Comparison of ENCODE assay signal across 15 cellular contexts in the genomic region with DNA sequence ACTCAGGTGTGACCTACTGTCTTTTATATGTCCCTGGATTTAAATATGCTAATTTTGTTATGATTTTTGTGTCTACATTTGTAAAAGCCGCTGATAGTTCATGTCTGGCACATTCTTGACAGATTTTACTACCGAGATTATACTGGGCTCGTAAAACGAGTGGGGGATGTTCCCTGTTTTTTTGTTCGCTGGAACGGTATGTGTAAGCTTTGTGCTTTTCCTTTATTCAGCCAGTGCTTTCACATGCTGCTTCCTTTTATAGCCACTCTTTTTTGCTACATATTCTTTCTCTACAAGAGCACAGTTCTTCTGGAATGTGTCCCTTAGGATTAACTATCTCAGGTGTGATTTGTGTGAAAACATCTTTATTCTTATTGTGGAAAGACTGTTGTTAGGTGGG.
"Had no signal": no experiment of that assay in that cellular context is flagged by ENCODE, and none has a peak within 500 bp of the region (broad histone marks: within the 10 kb centered on the region; RNA-seq: fewer than 3 reads in every experiment).

No MANE protein-coding gene starts in this region.

- H3K4me3 ChIP-seq: lung, neural progenitor cell, ovary, tibial nerve had no signal

- H3K4me1 ChIP-seq: foreskin keratinocyte, tibial nerve had no signal

- H3K36me3 ChIP-seq: neural progenitor cell, ovary had no signal

- H3K27ac ChIP-seq: brain microvascular endothelial cell, foreskin keratinocyte, neural progenitor cell, ovary, tibial nerve had no signal

- DNase-seq: activated B cell treated with CpG ODN at 0.5 μM for 24 hours; activated CD4-positive, alpha-beta T cell treated with anti-CD3 and anti-CD28 coated beads for 48 hours; activated CD8-positive, alpha-beta T cell treated with anti-CD3 and anti-CD28 coated beads for 36 hours; activated naive CD8-positive, alpha-beta T cell treated with anti-CD3 and anti-CD28 coated beads, Interleukin-2, amount 10 ng/mL, durations not matched to agents 7 days and 5 days; brain microvascular endothelial cell; cortex of kidney; effector CD4-positive, alpha-beta T cell; foreskin keratinocyte; immature natural killer cell; naive B cell; ovary; stimulated activated naive B cell treated with anti-CD40 and anti-IgM and Interleukin-4, amounts not matched to agents 10 μg/mL and 1 μg/mL and 100 μg/mL, for 72 hours had no signal

- H3K9me3 ChIP-seq: ovary had no signal

- H3K27me3 ChIP-seq: brain microvascular endothelial cell, foreskin keratinocyte, neural progenitor cell, ovary, tibial nerve had no signal
